Comparison of ENCODE assay signal across 1 cellular context in the genomic region with DNA sequence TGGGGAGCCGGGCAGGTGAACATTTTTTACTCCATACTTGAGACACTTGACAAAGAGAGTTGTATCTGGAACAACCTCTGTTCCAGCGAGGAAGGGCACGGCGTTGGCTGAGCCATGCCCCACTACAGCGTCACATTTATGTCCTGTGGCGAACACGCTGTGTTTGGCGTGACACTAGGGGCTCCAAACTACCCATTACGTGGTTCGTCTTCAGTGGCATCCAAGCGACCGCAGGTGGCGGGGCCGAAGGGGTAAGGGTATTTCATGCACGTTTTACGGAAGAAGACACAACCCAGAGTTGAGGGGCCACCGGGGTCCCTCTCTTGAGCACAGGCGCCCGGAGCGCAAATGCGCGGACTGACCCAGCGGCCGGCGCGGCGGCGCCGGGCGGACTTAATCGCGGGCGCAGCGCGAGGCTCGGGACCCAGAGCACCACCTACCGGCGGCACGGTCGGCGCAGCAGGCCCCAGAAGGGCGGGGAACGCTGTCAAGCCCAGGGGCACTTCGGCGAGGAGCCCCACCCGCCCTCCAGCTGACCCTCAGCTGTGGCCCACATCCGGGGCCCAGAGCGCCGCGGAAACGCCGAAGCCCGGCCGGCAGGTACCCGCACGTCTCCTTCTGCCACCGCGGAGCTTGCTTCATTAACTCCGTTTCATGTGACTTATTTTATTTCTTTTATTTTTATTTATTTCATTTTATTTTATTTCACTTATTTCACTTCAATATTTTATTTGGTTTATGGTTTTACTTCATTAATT.
TF ChIP-seq lines count a peak whose summit lies in the region.

No MANE protein-coding gene starts in this region.

TF ChIP-seq in K562, 482 proteins besides CTCF, POLR2A, EP300 and RAD21 (continued from another document and continues in another):
- TF ChIP-seq KDM2B (CRISPR knock-in tag; IDR thresholded peaks at IDR 0.05), result peak; percentile 96
- no peak for TF ChIP-seq ZNF444 (CRISPR knock-in tag; IDR thresholded peaks at IDR 0.05)
- no peak for TF ChIP-seq U2AF2 (optimal IDR thresholded peaks at IDR 0.05; ENCODE audit: low read depth, low read length)
- TF ChIP-seq, protein P1, sequence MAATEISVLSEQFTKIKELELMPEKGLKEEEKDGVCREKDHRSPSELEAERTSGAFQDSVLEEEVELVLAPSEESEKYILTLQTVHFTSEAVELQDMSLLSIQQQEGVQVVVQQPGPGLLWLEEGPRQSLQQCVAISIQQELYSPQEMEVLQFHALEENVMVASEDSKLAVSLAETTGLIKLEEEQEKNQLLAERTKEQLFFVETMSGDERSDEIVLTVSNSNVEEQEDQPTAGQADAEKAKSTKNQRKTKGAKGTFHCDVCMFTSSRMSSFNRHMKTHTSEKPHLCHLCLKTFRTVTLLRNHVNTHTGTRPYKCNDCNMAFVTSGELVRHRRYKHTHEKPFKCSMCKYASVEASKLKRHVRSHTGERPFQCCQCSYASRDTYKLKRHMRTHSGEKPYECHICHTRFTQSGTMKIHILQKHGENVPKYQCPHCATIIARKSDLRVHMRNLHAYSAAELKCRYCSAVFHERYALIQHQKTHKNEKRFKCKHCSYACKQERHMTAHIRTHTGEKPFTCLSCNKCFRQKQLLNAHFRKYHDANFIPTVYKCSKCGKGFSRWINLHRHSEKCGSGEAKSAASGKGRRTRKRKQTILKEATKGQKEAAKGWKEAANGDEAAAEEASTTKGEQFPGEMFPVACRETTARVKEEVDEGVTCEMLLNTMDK (IDR thresholded peaks at IDR 0.05; ENCODE audit: borderline replicate concordance, insufficient read depth, low read depth, low read length, poor library complexity, severe bottlenecking), result peak; percentile 81
- TF ChIP-seq CTBP1 (IDR thresholded peaks at IDR 0.05; ENCODE audit: borderline replicate concordance), result peak; percentile 92
- no peak for TF ChIP-seq NR4A1 (CRISPR knock-in tag; IDR thresholded peaks at IDR 0.05)
- no peak for TF ChIP-seq NR4A1 (tag; IDR thresholded peaks at IDR 0.05)
- no peak for TF ChIP-seq ZNF212 (CRISPR knock-in tag; IDR thresholded peaks at IDR 0.05)
- TF ChIP-seq FIP1L1 (IDR thresholded peaks at IDR 0.05; ENCODE audit: low read depth, low read length, poor library complexity, severe bottlenecking), result peak; percentile 79
- TF ChIP-seq ZNF707 (CRISPR knock-in tag; conservative IDR thresholded peaks at IDR 0.05), result no peak
- TF ChIP-seq, protein P2, sequence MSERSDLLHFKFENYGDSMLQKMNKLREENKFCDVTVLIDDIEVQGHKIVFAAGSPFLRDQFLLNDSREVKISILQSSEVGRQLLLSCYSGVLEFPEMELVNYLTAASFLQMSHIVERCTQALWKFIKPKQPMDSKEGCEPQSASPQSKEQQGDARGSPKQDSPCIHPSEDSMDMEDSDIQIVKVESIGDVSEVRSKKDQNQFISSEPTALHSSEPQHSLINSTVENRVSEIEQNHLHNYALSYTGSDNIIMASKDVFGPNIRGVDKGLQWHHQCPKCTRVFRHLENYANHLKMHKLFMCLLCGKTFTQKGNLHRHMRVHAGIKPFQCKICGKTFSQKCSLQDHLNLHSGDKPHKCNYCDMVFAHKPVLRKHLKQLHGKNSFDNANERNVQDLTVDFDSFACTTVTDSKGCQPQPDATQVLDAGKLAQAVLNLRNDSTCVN (CRISPR knock-in tag; IDR thresholded peaks at IDR 0.05), result no peak
- TF ChIP-seq, protein P3, sequence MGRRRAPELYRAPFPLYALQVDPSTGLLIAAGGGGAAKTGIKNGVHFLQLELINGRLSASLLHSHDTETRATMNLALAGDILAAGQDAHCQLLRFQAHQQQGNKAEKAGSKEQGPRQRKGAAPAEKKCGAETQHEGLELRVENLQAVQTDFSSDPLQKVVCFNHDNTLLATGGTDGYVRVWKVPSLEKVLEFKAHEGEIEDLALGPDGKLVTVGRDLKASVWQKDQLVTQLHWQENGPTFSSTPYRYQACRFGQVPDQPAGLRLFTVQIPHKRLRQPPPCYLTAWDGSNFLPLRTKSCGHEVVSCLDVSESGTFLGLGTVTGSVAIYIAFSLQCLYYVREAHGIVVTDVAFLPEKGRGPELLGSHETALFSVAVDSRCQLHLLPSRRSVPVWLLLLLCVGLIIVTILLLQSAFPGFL (CRISPR knock-in tag; IDR thresholded peaks at IDR 0.05), result no peak
- no peak for TF ChIP-seq RUNX1 (IDR thresholded peaks at IDR 0.05; ENCODE audit: low read depth)
- TF ChIP-seq, protein P4, sequence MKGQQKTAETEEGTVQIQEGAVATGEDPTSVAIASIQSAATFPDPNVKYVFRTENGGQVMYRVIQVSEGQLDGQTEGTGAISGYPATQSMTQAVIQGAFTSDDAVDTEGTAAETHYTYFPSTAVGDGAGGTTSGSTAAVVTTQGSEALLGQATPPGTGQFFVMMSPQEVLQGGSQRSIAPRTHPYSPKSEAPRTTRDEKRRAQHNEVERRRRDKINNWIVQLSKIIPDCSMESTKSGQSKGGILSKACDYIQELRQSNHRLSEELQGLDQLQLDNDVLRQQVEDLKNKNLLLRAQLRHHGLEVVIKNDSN (CRISPR knock-in tag; IDR thresholded peaks at IDR 0.05), result no peak
- no peak for TF ChIP-seq MCM7 (IDR thresholded peaks at IDR 0.05)
- TF ChIP-seq YY1 (IDR thresholded peaks at IDR 0.05; ENCODE audit: borderline replicate concordance in 1 of 3, control insufficient read depth in 1 of 3, extremely low read depth in 1 of 3, insufficient read depth in 3 of 3, insufficient read length in 1 of 3, insufficient replicate concordance in 2 of 3, low read depth in 1 of 3, low read length in 2 of 3), result peak in 2 of 3 experiments; percentile 63 to 75
- TF ChIP-seq, protein P5, sequence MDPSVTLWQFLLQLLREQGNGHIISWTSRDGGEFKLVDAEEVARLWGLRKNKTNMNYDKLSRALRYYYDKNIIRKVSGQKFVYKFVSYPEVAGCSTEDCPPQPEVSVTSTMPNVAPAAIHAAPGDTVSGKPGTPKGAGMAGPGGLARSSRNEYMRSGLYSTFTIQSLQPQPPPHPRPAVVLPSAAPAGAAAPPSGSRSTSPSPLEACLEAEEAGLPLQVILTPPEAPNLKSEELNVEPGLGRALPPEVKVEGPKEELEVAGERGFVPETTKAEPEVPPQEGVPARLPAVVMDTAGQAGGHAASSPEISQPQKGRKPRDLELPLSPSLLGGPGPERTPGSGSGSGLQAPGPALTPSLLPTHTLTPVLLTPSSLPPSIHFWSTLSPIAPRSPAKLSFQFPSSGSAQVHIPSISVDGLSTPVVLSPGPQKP (CRISPR knock-in tag; IDR thresholded peaks at IDR 0.05), result no peak
- TF ChIP-seq ILK (tag; IDR thresholded peaks at IDR 0.05; ENCODE audit: borderline replicate concordance, low read depth), result no peak
- TF ChIP-seq SNRNP70 (optimal IDR thresholded peaks at IDR 0.05; ENCODE audit: low read depth, low read length), result no peak
- no peak; the same call in 1 of the 2 replicates for TF ChIP-seq SP1 (CRISPR knock-in tag; IDR thresholded peaks at IDR 0.05)
- TF ChIP-seq TCF7 (IDR thresholded peaks at IDR 0.05; ENCODE audit: borderline replicate concordance), result no peak
- TF ChIP-seq FOXM1 (IDR thresholded peaks at IDR 0.05; ENCODE audit: low read depth), result no peak
- no peak for TF ChIP-seq FOXM1 (CRISPR knock-in tag; IDR thresholded peaks at IDR 0.05; ENCODE audit: low read depth)
- no peak for TF ChIP-seq ZNF143 (CRISPR knock-in tag; IDR thresholded peaks at IDR 0.05)
- no peak for TF ChIP-seq NFIC (IDR thresholded peaks at IDR 0.05)
- TF ChIP-seq NR1H2 (CRISPR knock-in tag; IDR thresholded peaks at IDR 0.05), result no peak
- TF ChIP-seq, protein P6, sequence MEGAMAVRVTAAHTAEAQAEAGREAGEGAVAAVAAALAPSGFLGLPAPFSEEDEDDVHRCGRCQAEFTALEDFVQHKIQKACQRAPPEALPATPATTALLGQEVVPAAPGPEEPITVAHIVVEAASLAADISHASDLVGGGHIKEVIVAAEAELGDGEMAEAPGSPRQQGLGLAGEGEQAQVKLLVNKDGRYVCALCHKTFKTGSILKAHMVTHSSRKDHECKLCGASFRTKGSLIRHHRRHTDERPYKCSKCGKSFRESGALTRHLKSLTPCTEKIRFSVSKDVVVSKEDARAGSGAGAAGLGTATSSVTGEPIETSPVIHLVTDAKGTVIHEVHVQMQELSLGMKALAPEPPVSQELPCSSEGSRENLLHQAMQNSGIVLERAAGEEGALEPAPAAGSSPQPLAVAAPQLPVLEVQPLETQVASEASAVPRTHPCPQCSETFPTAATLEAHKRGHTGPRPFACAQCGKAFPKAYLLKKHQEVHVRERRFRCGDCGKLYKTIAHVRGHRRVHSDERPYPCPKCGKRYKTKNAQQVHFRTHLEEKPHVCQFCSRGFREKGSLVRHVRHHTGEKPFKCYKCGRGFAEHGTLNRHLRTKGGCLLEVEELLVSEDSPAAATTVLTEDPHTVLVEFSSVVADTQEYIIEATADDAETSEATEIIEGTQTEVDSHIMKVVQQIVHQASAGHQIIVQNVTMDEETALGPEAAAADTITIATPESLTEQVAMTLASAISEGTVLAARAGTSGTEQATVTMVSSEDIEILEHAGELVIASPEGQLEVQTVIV (CRISPR knock-in tag; IDR thresholded peaks at IDR 0.05; ENCODE audit: borderline replicate concordance), result no peak
- TF ChIP-seq, protein P7, sequence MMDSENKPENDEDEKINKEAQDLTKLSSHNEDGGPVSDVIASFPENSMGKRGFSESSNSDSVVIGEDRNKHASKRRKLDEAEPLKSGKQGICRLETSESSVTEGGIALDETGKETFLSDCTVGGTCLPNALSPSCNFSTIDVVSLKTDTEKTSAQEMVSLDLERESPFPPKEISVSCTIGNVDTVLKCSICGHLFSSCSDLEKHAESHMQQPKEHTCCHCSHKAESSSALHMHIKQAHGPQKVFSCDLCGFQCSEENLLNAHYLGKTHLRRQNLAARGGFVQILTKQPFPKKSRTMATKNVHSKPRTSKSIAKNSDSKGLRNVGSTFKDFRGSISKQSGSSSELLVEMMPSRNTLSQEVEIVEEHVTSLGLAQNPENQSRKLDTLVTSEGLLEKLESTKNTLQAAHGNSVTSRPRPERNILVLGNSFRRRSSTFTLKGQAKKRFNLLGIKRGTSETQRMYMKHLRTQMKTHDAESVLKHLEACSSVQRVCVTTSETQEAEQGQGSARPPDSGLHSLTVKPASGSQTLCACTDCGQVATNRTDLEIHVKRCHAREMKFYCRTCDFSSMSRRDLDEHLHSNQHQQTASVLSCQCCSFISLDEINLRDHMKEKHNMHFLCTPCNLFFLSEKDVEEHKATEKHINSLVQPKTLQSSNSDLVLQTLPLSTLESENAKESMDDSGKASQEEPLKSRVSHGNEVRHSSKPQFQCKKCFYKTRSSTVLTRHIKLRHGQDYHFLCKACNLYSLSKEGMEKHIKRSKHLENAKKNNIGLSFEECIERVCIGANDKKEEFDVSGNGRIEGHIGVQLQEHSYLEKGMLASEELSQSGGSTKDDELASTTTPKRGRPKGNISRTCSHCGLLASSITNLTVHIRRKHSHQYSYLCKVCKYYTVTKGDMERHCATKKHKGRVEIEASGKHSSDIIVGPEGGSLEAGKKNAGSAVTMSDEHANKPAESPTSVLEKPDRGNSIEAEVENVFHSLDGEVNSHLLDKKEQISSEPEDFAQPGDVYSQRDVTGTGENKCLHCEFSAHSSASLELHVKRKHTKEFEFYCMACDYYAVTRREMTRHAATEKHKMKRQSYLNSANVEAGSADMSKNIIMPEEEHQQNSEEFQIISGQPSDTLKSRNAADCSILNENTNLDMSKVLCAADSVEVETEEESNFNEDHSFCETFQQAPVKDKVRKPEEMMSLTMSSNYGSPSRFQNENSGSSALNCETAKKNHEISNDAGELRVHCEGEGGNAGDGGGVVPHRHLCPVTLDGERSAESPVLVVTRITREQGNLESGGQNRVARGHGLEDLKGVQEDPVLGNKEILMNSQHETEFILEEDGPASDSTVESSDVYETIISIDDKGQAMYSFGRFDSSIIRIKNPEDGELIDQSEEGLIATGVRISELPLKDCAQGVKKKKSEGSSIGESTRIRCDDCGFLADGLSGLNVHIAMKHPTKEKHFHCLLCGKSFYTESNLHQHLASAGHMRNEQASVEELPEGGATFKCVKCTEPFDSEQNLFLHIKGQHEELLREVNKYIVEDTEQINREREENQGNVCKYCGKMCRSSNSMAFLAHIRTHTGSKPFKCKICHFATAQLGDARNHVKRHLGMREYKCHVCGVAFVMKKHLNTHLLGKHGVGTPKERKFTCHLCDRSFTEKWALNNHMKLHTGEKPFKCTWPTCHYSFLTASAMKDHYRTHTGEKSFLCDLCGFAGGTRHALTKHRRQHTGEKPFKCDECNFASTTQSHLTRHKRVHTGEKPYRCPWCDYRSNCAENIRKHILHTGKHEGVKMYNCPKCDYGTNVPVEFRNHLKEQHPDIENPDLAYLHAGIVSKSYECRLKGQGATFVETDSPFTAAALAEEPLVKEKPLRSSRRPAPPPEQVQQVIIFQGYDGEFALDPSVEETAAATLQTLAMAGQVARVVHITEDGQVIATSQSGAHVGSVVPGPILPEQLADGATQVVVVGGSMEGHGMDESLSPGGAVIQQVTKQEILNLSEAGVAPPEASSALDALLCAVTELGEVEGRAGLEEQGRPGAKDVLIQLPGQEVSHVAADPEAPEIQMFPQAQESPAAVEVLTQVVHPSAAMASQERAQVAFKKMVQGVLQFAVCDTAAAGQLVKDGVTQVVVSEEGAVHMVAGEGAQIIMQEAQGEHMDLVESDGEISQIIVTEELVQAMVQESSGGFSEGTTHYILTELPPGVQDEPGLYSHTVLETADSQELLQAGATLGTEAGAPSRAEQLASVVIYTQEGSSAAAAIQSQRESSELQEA (IDR thresholded peaks at IDR 0.05; ENCODE audit: low read depth), result no peak
- TF ChIP-seq RNF2 (IDR thresholded peaks at IDR 0.05), result peak; percentile 13; the same call in 1 of the 2 replicates
- TF ChIP-seq, protein P8, sequence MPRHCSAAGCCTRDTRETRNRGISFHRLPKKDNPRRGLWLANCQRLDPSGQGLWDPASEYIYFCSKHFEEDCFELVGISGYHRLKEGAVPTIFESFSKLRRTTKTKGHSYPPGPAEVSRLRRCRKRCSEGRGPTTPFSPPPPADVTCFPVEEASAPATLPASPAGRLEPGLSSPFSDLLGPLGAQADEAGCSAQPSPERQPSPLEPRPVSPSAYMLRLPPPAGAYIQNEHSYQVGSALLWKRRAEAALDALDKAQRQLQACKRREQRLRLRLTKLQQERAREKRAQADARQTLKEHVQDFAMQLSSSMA (CRISPR knock-in tag; IDR thresholded peaks at IDR 0.05), result no peak
- TF ChIP-seq TGIF2 (CRISPR knock-in tag; IDR thresholded peaks at IDR 0.05), result peak; percentile 82; the same call in 1 of the 2 replicates
- no peak for TF ChIP-seq HDAC8 (tag; IDR thresholded peaks at IDR 0.05)
- TF ChIP-seq ZNF445 (CRISPR knock-in tag; IDR thresholded peaks at IDR 0.05; ENCODE audit: low read depth), result no peak
- TF ChIP-seq CBX8 (IDR thresholded peaks at IDR 0.05; ENCODE audit: borderline replicate concordance, extremely low read depth, low read depth, low read length, poor library complexity, severe bottlenecking), result no peak
- TF ChIP-seq DNMT1 (IDR thresholded peaks at IDR 0.05), result no peak
- TF ChIP-seq GTF2E2 (tag; IDR thresholded peaks at IDR 0.05), result no peak
- peak; percentile 42 for TF ChIP-seq TBP (optimal IDR thresholded peaks at IDR 0.05; ENCODE audit: low read depth, low read length)
